28 cellular contexts compared by ENCODE assay signal in the genomic region with DNA sequence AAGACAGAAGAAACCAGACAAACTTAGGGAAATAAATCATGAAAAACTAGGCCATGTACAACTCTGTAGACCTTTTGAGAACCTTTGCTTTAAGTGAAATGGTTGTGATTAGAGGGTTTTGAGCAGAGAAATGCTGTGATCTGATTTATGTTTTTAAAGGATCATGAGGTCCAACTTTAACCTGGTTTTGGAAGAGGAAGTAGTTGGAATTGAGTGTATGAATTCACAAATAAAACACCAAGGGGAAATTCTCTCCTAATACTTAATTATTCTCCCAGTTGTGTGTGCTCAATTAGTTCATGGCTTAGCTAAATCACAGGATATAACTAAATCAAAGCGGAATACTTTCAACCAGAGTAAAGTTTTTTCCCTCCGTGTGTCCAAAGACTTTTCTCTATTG.
"Had no signal": no experiment of that assay in that cellular context is flagged by ENCODE, and none has a peak within 500 bp of the region (broad histone marks: within the 10 kb centered on the region; RNA-seq: fewer than 3 reads in every experiment).

No MANE protein-coding gene starts in this region.

- H3K27ac ChIP-seq: colonic mucosa, coronary artery, dorsolateral prefrontal cortex, epithelial cell of prostate, esophagus muscularis mucosa, esophagus squamous epithelium, foreskin keratinocyte, gastrocnemius medialis, gastroesophageal sphincter had no signal

- H3K9me3 Mint-ChIP-seq: dendritic cell treated with granulocyte-macrophage colony-stimulating factor and Interleukin-4, amounts not matched to agents 40 ng/mL and 50 ng/mL, for 4 days; effector memory CD8-positive, alpha-beta T cell; endodermal cell had no signal

- H3K36me3 ChIP-seq: colonic mucosa, esophagus muscularis mucosa, esophagus squamous epithelium, gastrocnemius medialis, gastroesophageal sphincter, heart left ventricle, heart right ventricle had no signal

- H3K9me3 ChIP-seq: colonic mucosa, esophagus muscularis mucosa, esophagus squamous epithelium, gastrocnemius medialis, gastroesophageal sphincter, heart left ventricle, heart right ventricle had no signal

- H3K4me3 ChIP-seq: colonic mucosa, coronary artery, dorsolateral prefrontal cortex, esophagus muscularis mucosa, esophagus squamous epithelium, gastrocnemius medialis, gastroesophageal sphincter, heart left ventricle, heart right ventricle had no signal

- DNase-seq: colonic mucosa; cortex of kidney; dermis blood vessel endothelial cell; dorsolateral prefrontal cortex; effector CD4-positive, alpha-beta T cell; effector CD8-positive, alpha-beta T cell; effector memory CD4-positive, alpha-beta T cell; effector memory CD8-positive, alpha-beta T cell; erythroblast; esophagus squamous epithelium; foreskin fibroblast; foreskin keratinocyte; foreskin melanocyte; gastrocnemius medialis; glutamatergic neuron; heart left ventricle; heart right ventricle had no signal

- H3K27ac Mint-ChIP-seq: dendritic cell treated with granulocyte-macrophage colony-stimulating factor and Interleukin-4, amounts not matched to agents 40 ng/mL and 50 ng/mL, for 4 days; endodermal cell had no signal

- H3K4me3 Mint-ChIP-seq: dendritic cell treated with granulocyte-macrophage colony-stimulating factor and Interleukin-4, amounts not matched to agents 40 ng/mL and 50 ng/mL, for 4 days; effector memory CD8-positive, alpha-beta T cell; endodermal cell had no signal

- H3K27me3 ChIP-seq: colonic mucosa, dorsolateral prefrontal cortex, foreskin keratinocyte, gastrocnemius medialis, heart left ventricle, heart right ventricle had no signal

- H3K4me1 ChIP-seq: colonic mucosa had no signal

- FAIRE-seq: colon, endometrium, endothelial cell of umbilical vein, frontal cortex had no signal

- ATAC-seq: effector memory CD8-positive, alpha-beta T cell; esophagus mucosa; foreskin keratinocyte; gastrocnemius medialis; gastroesophageal sphincter; heart left ventricle had no signal
